Comparison of ENCODE assay signal across 9 cellular contexts in genomic region chr19:45876411-45877197, GRCh38. TPM values are rescaled to one million over a fixed set of nuclear protein-coding genes. Genes with fewer than 3 reads are reported as not detected.
DNase-seq lines count a peak whose midpoint lies in the region; ATAC-seq, FAIRE-seq and TF ChIP-seq lines count a peak whose summit lies in the region.
"Had no signal": no experiment of that assay in that cellular context is flagged by ENCODE, and none has a peak within 500 bp of the region (broad histone marks: within the 10 kb centered on the region; RNA-seq: fewer than 3 reads in every experiment).

No MANE protein-coding gene starts in this region.

- peak overlapping the region; percentile 79 for H3K27ac Mint-ChIP-seq in activated T-helper 17 cell treated with anti-CD3 and anti-CD28 coated beads, Interleukin-2, amount 50 U/mL, for 72 hours

- no peaks in the 10 kb centered on the region for H3K9me3 Mint-ChIP-seq in activated T-helper 17 cell treated with anti-CD3 and anti-CD28 coated beads, Interleukin-2, amount 50 U/mL, for 72 hours

- peaks cover 9% of the 10 kb centered on the region for H3K36me3 ChIP-seq in iPS-15b (ENCODE audit: control insufficient read depth, insufficient read depth, low read length)
- peaks cover 0 to 2% of the 10 kb centered on the region in 2 donors for H3K36me3 ChIP-seq in small intestine (ENCODE audit: control insufficient read depth in 2 of 2, insufficient read depth in 2 of 2, low read length in 2 of 2)
- H3K36me3 ChIP-seq: neutrophil had no signal

- peaks cover 12% of the 10 kb centered on the region for H3K4me1 ChIP-seq in iPS-15b (ENCODE audit: control insufficient read depth, insufficient read depth, low read length)
- peaks cover 0 to 3% of the 10 kb centered on the region in 2 donors for H3K4me1 ChIP-seq in small intestine (ENCODE audit: control insufficient read depth in 2 of 2, insufficient read depth in 1 of 2, low read depth in 1 of 2, low read length in 1 of 2)

- H3K4me1 Mint-ChIP-seq in activated T-helper 17 cell treated with anti-CD3 and anti-CD28 coated beads, Interleukin-2, amount 50 U/mL, for 72 hours, result peaks cover 22% of the 10 kb centered on the region

- no peaks in the 10 kb centered on the region for H3K9me3 ChIP-seq in iPS-15b (ENCODE audit: control insufficient read depth, insufficient read depth, low read length)
- no peaks in the 10 kb centered on the region for H3K9me3 ChIP-seq in small intestine (ENCODE audit: control insufficient read depth, low read depth)
- H3K9me3 ChIP-seq: neutrophil had no signal

- peak overlapping the region; percentile 63 for H3K4me3 Mint-ChIP-seq in activated T-helper 17 cell treated with anti-CD3 and anti-CD28 coated beads, Interleukin-2, amount 50 U/mL, for 72 hours

- peak; percentile 50 for TF ChIP-seq POLR2A in GM18505 (IDR thresholded peaks at IDR 0.05; ENCODE audit: borderline replicate concordance, extremely low read depth, insufficient read depth, insufficient read length)

- H3K4me3 ChIP-seq in iPS-15b (ENCODE audit: low read depth, low read length), result peak overlapping the region; percentile 43
- H3K4me3 ChIP-seq in small intestine (ENCODE audit: low read depth in 1 of 2, low read length in 2 of 2), result peak overlapping the region in 1 of 2 donors; percentile 14

- peak overlapping the region; percentile 52 to 74 for H3K27ac ChIP-seq in small intestine (ENCODE audit: low read depth in 1 of 2, low read length in 1 of 2)
- H3K27ac ChIP-seq: neutrophil had no signal

- peaks cover 12% of the 10 kb centered on the region for H3K27me3 Mint-ChIP-seq in activated T-helper 17 cell treated with anti-CD3 and anti-CD28 coated beads, Interleukin-2, amount 50 U/mL, for 72 hours

- WGBS in small intestine, 3 donors, result 10 to 13% (median 12%) methylated on average over 37 to 41 of the region's 41 CpGs

- peak overlapping the region; percentile 32 for H3K9ac ChIP-seq in iPS-15b (ENCODE audit: low read depth, low read length)

- DNase-seq in small intestine (peak; percentile 34), globus pallidus (ENCODE audit: low spot score) (no peak), MV-4-11 (lab: John Stamatoyannopoulos, UW) (no peak), NCI-H1092 treated with DMSO at 0.1 percent for 48 hours (lab: John Stamatoyannopoulos, UW) (no peak)

- FAIRE-seq in small intestine (lab: Jason Lieb, UNC), result no peak

- H3K27me3 ChIP-seq in iPS-15b (ENCODE audit: control insufficient read depth, insufficient read depth, low read length) (no peaks in the 10 kb centered on the region), small intestine (ENCODE audit: control insufficient read depth in 2 of 2, insufficient read depth in 2 of 2, low read length in 2 of 2) (no peaks in the 10 kb centered on the region)

- ATAC-seq in GM18505 (IDR thresholded peaks at IDR 0.05; ENCODE audit: unreplicated experiment), result no peak
- ATAC-seq in activated T-helper 17 cell treated with anti-CD3 and anti-CD28 coated beads, Interleukin-2, amount 50 U/mL, for 72 hours (replicated peaks), result peak; percentile 38
- no peak for ATAC-seq in GM19351 (IDR thresholded peaks at IDR 0.05; ENCODE audit: unreplicated experiment)

- H3K36me3 Mint-ChIP-seq in activated T-helper 17 cell treated with anti-CD3 and anti-CD28 coated beads, Interleukin-2, amount 50 U/mL, for 72 hours (ENCODE audit: low read depth), result no peaks in the 10 kb centered on the region

RNA-seq across cellular contexts. Expression of gene IRF2BP1, which starts 9.3 kb away (rescaled TPM):
- 10 to 100 TPM; 13.5 to 16.4 TPM for total RNA-seq in activated T-helper 17 cell treated with anti-CD3 and anti-CD28 coated beads, Interleukin-2, amount 50 U/mL, for 72 hours
- polyA plus RNA-seq in small intestine, result 10 to 100 TPM; 14.5 to 16.7 (median 14.6) TPM

RNA-seq across cellular contexts. Expression of gene FOXA3, which starts 12.5 kb away (rescaled TPM):
- total RNA-seq in activated T-helper 17 cell treated with anti-CD3 and anti-CD28 coated beads, Interleukin-2, amount 50 U/mL, for 72 hours, result 1 to 10 TPM in 1 of 2 donors, under 1 TPM in 1; 0.32 to 1.9 TPM
- polyA plus RNA-seq in small intestine, result 10 to 100 TPM; 15.7 to 24.8 (median 21.5) TPM

RNA-seq across cellular contexts. Expression of gene SYMPK, which starts 13.7 kb away (rescaled TPM):
- 100 to 1,000 TPM in 1 of 2 donors, 10 to 100 TPM in 1; 98.2 to 122 TPM for total RNA-seq in activated T-helper 17 cell treated with anti-CD3 and anti-CD28 coated beads, Interleukin-2, amount 50 U/mL, for 72 hours
- 100 to 1,000 TPM in 1 of 3 donors, 10 to 100 TPM in 2; 68.1 to 106 (median 76.7) TPM for polyA plus RNA-seq in small intestine

RNA-seq across cellular contexts. Expression of gene MYPOP, which starts 25.8 kb away (rescaled TPM):
- 1 to 10 TPM; 7.4 to 7.6 TPM for total RNA-seq in activated T-helper 17 cell treated with anti-CD3 and anti-CD28 coated beads, Interleukin-2, amount 50 U/mL, for 72 hours
- polyA plus RNA-seq in small intestine, result 10 to 100 TPM in 1 of 3 donors, 1 to 10 TPM in 2; 4.8 to 10.7 (median 7.3) TPM

RNA-seq across cellular contexts. Expression of gene NANOS2, which starts 38.0 kb away (rescaled TPM):
- not detected for total RNA-seq in activated T-helper 17 cell treated with anti-CD3 and anti-CD28 coated beads, Interleukin-2, amount 50 U/mL, for 72 hours
- not detected for polyA plus RNA-seq in small intestine
